Comparison of ENCODE assay signal across 8 cellular contexts in genomic region chr19:48807590-48808308, GRCh38. TPM values are rescaled to one million over a fixed set of nuclear protein-coding genes. Genes with fewer than 3 reads are reported as not detected.
DNase-seq lines count a peak whose midpoint lies in the region; ATAC-seq and TF ChIP-seq lines count a peak whose summit lies in the region.
"Had no signal": no experiment of that assay in that cellular context is flagged by ENCODE, and none has a peak within 500 bp of the region (broad histone marks: within the 10 kb centered on the region; RNA-seq: fewer than 3 reads in every experiment).

No MANE protein-coding gene starts in this region.

- intact Hi-C loops in left ventricle myocardium superior (cut with micrococcal nuclease) = no loop called here

- ATAC-seq in DND-41 (ENCODE audit: insufficient read depth, low read depth) (no peak), left ventricle myocardium superior (no peak)

- no peak overlapping the region for H3K4me3 ChIP-seq in DND-41 (ENCODE audit: low read depth in 1 of 2, low read length in 2 of 2)

- H2AFZ ChIP-seq in DND-41 (ENCODE audit: low read depth, low read length) = no peak overlapping the region

- H3K9ac ChIP-seq in DND-41 (ENCODE audit: low read depth, low read length) = no peak overlapping the region

- DNase-seq in DND-41 (no peak), RKO (ENCODE audit: low spot score) (peak; percentile 48), immature natural killer cell (no peak), mucosa of gallbladder (ENCODE audit: low spot score) (no peak), NCI-H1694 treated with DMSO at 0.1 percent for 48 hours (lab: John Stamatoyannopoulos, UW) (no peak), left ventricle myocardium superior (no peak)
- DNase-seq: KBM-7 had no signal

- H3K27ac Mint-ChIP-seq in immature natural killer cell = no peak overlapping the region

- peaks cover 0 to 6% (median 0%) of the 10 kb centered on the region in 3 donors for H3K36me3 Mint-ChIP-seq in immature natural killer cell

- H3K27me3 Mint-ChIP-seq in immature natural killer cell (ENCODE audit: low read depth in 3 of 3) = peaks cover 2 to 4% (median 3%) of the 10 kb centered on the region in 3 donors

- peak overlapping the region in 4 of 5 donors; percentile 44 to 63 (median 52) for H3K4me3 Mint-ChIP-seq in immature natural killer cell

- H3K9me3 ChIP-seq in DND-41 (ENCODE audit: insufficient read depth, low read length, severe bottlenecking) = no peaks in the 10 kb centered on the region

- H3K9me3 Mint-ChIP-seq in immature natural killer cell = peaks cover 0 to 1% (median 0%) of the 10 kb centered on the region in 6 donors

- TF ChIP-seq CTCF in DND-41 (IDR thresholded peaks at IDR 0.05; ENCODE audit: borderline replicate concordance, extremely low read depth, low read length, poor library complexity, severe bottlenecking) = peak; percentile 33

- H3K27ac ChIP-seq in DND-41 (ENCODE audit: low read length) = no peak overlapping the region

- no peak overlapping the region; the same call in 1 of the 2 replicates for H3K4me2 ChIP-seq in DND-41 (ENCODE audit: insufficient read depth, low read length)

- peaks cover 21% of the 10 kb centered on the region in 2 donors for H3K4me1 Mint-ChIP-seq in immature natural killer cell

- H3K27me3 ChIP-seq in DND-41 (ENCODE audit: insufficient read depth, low read length, poor library complexity) = no peaks in the 10 kb centered on the region

- peaks cover 15% of the 10 kb centered on the region for H4K20me1 ChIP-seq in DND-41 (ENCODE audit: insufficient read depth, low read length)

- peaks cover 24% of the 10 kb centered on the region for H3K4me1 ChIP-seq in DND-41 (ENCODE audit: insufficient read depth, low read length)

- peaks cover 16% of the 10 kb centered on the region for H3K36me3 ChIP-seq in DND-41 (ENCODE audit: insufficient read depth, low read length)

- H3K79me2 ChIP-seq in DND-41 (ENCODE audit: insufficient read depth, low read length) = peaks cover 38% of the 10 kb centered on the region

RNA-seq across cellular contexts. Expression of gene BCAT2, which starts 3.1 kb away (rescaled TPM):
- 10 to 100 TPM; 18.0 to 21.3 (median 19.9) TPM for polyA plus RNA-seq in immature natural killer cell
- 56.3 TPM for total RNA-seq in mucosa of gallbladder
- 64.6 TPM for total RNA-seq in left ventricle myocardium superior

RNA-seq across cellular contexts. Expression of gene HSD17B14, which starts 28.5 kb away (rescaled TPM):
- polyA plus RNA-seq in immature natural killer cell = not detected
- total RNA-seq in mucosa of gallbladder = 10.6 TPM
- total RNA-seq in left ventricle myocardium superior = 1.2 TPM

RNA-seq across cellular contexts. Expression of gene FGF21, which starts 52.4 kb away (rescaled TPM):
- polyA plus RNA-seq in immature natural killer cell = not detected
- not detected for total RNA-seq in mucosa of gallbladder
- total RNA-seq in left ventricle myocardium superior = not detected
- total RNA-seq: glomerular endothelial cell had no signal

RNA-seq across cellular contexts. Expression of gene FUT1, which starts 55.3 kb away (rescaled TPM):
- polyA plus RNA-seq in immature natural killer cell = not detected
- total RNA-seq in mucosa of gallbladder (1.0 TPM), left ventricle myocardium superior (1.6 TPM)
